In genomic region chr1:241519308-241520079, GRCh38 we compare ENCODE assay signal across 1 cellular context.
TF ChIP-seq lines count a peak whose summit lies in the region.

FH (minus strand) TSS chr1:241519755; CDS start chr1:241519722, 33 bp downstream.

TF ChIP-seq in K562, 482 proteins besides CTCF, POLR2A, EP300 and RAD21 (continued from another document and continues in another):
- no peak for TF ChIP-seq EWSR1 (IDR thresholded peaks at IDR 0.05; ENCODE audit: borderline replicate concordance, low read depth, partially characterized antibody)
- no peak for TF ChIP-seq ELF4 (CRISPR knock-in tag; IDR thresholded peaks at IDR 0.05)
- peak; percentile 51; the same call in 1 of the 2 replicates for TF ChIP-seq KLF1 (tag; IDR thresholded peaks at IDR 0.05)
- TF ChIP-seq ARHGAP35 (IDR thresholded peaks at IDR 0.05; ENCODE audit: partially characterized antibody), result no peak
- no peak for TF ChIP-seq ZKSCAN3 (CRISPR knock-in tag; IDR thresholded peaks at IDR 0.05)
- peak; percentile 97 for TF ChIP-seq SP1 (CRISPR knock-in tag; IDR thresholded peaks at IDR 0.05)
- TF ChIP-seq NONO (IDR thresholded peaks at IDR 0.05; ENCODE audit: low read depth in 2 of 2, low read length in 1 of 2), result peak; percentile 71 to 91; a peak in 3 of 4 replicates
- TF ChIP-seq ZNF449 (CRISPR knock-in tag; IDR thresholded peaks at IDR 0.05), result no peak
- TF ChIP-seq IRF2 (CRISPR knock-in tag; IDR thresholded peaks at IDR 0.05), result no peak
- no peak for TF ChIP-seq HNRNPH1 (optimal IDR thresholded peaks at IDR 0.05; ENCODE audit: low read depth, low read length)
- no peak for TF ChIP-seq RFX5 (IDR thresholded peaks at IDR 0.05; ENCODE audit: low read depth, low read length)
- TF ChIP-seq HOMEZ (CRISPR knock-in tag; IDR thresholded peaks at IDR 0.05), result no peak
- TF ChIP-seq ATF3 (IDR thresholded peaks at IDR 0.05), result no peak
- peak; percentile 20; the same call in 1 of the 2 replicates for TF ChIP-seq ATF3 (CRISPR knock-in tag; conservative IDR thresholded peaks at IDR 0.05)
- TF ChIP-seq STAT5A (IDR thresholded peaks at IDR 0.05; ENCODE audit: borderline replicate concordance, low read length), result no peak
- no peak for TF ChIP-seq HMG20A (CRISPR knock-in tag; conservative IDR thresholded peaks at IDR 0.05)
- TF ChIP-seq NFIX (CRISPR knock-in tag; IDR thresholded peaks at IDR 0.05; ENCODE audit: low read depth), result no peak
- peak; percentile 60 to 89; a peak in 3 of 4 replicates for TF ChIP-seq UBTF (IDR thresholded peaks at IDR 0.05; ENCODE audit: borderline replicate concordance in 1 of 2, low read depth in 2 of 2, low read length in 2 of 2)
- no peak for TF ChIP-seq IRF9 (tag; IDR thresholded peaks at IDR 0.05)
- peak; percentile 56; the same call in 1 of the 2 replicates for TF ChIP-seq TEAD4 (IDR thresholded peaks at IDR 0.05; ENCODE audit: low read length)
- no peak for TF ChIP-seq TEAD4 (CRISPR knock-in tag; IDR thresholded peaks at IDR 0.05; ENCODE audit: borderline replicate concordance)
- TF ChIP-seq ZNF785 (CRISPR knock-in tag; IDR thresholded peaks at IDR 0.05), result no peak
- no peak for TF ChIP-seq GMEB1 (CRISPR knock-in tag; IDR thresholded peaks at IDR 0.05)
- no peak for TF ChIP-seq PPARD (CRISPR knock-in tag; IDR thresholded peaks at IDR 0.05)
- no peak for TF ChIP-seq SIX5 (IDR thresholded peaks at IDR 0.05; ENCODE audit: borderline replicate concordance in 1 of 2, insufficient read depth in 1 of 2, low read depth in 1 of 2, low read length in 2 of 2)
- no peak for TF ChIP-seq ZNF41 (CRISPR knock-in tag; conservative IDR thresholded peaks at IDR 0.05)
- TF ChIP-seq SMARCA4 (IDR thresholded peaks at IDR 0.05), result no peak
- no peak for TF ChIP-seq SLC30A9 (CRISPR knock-in tag; IDR thresholded peaks at IDR 0.05)
- no peak for TF ChIP-seq ZNF445 (CRISPR knock-in tag; IDR thresholded peaks at IDR 0.05; ENCODE audit: low read depth)
- peak; percentile 66 to 69 for TF ChIP-seq NRF1 (conservative IDR thresholded peaks at IDR 0.05 in 1 of 2, IDR thresholded peaks at IDR 0.05 in 1 of 2)
- 0 out of 2 replicates have a peak, but pooled peaks have one; percentile 65 for TF ChIP-seq BRD4 (IDR thresholded peaks at IDR 0.05)
- TF ChIP-seq HDAC2 (IDR thresholded peaks at IDR 0.05), result peak; percentile 74
- TF ChIP-seq ZBTB9 (CRISPR knock-in tag; IDR thresholded peaks at IDR 0.05), result no peak
- TF ChIP-seq MBD2 (IDR thresholded peaks at IDR 0.05; ENCODE audit: borderline replicate concordance, low read depth), result peak; percentile 86
- TF ChIP-seq BHLHE40 (IDR thresholded peaks at IDR 0.05; ENCODE audit: low read length), result no peak; the same call in 1 of the 2 replicates
- TF ChIP-seq ARNT (IDR thresholded peaks at IDR 0.05), result peak; percentile 69 to 84; a peak in 2 of 4 replicates
- no peak for TF ChIP-seq ZNF232 (CRISPR knock-in tag; IDR thresholded peaks at IDR 0.05)
- TF ChIP-seq CCNT2 (IDR thresholded peaks at IDR 0.05; ENCODE audit: borderline replicate concordance, extremely low read depth, insufficient read length, low read depth, low read length), result peak; percentile 56
- no peak for TF ChIP-seq PYGO2 (tag; IDR thresholded peaks at IDR 0.05)
- TF ChIP-seq ZNF398 (CRISPR knock-in tag; IDR thresholded peaks at IDR 0.05), result no peak
- TF ChIP-seq RBM14 (IDR thresholded peaks at IDR 0.05; ENCODE audit: borderline replicate concordance, insufficient read depth, low read depth, low read length), result 0 out of 2 replicates have a peak, but pooled peaks have one; percentile 65
- TF ChIP-seq DPF2 (IDR thresholded peaks at IDR 0.05), result 0 out of 2 replicates have a peak, but pooled peaks have one; percentile 58
- no peak for TF ChIP-seq ARID2 (IDR thresholded peaks at IDR 0.05)
- no peak for TF ChIP-seq POLR3A (IDR thresholded peaks at IDR 0.05; ENCODE audit: borderline replicate concordance, extremely low read depth, insufficient read depth, insufficient read length)
- TF ChIP-seq SMAD1 (IDR thresholded peaks at IDR 0.05; ENCODE audit: low read depth, low read length, partially characterized antibody), result peak; percentile 80
- TF ChIP-seq CXXC5 (CRISPR knock-in tag; IDR thresholded peaks at IDR 0.05), result peak; percentile 66
- TF ChIP-seq ZNF592 (IDR thresholded peaks at IDR 0.05), result peak; percentile 50; the same call in 1 of the 2 replicates
- no peak for TF ChIP-seq RAD51 (IDR thresholded peaks at IDR 0.05; ENCODE audit: borderline replicate concordance, low read depth)
- TF ChIP-seq ZFP30 (CRISPR knock-in tag; IDR thresholded peaks at IDR 0.05; ENCODE audit: borderline replicate concordance), result no peak
- no peak for TF ChIP-seq BRD9 (IDR thresholded peaks at IDR 0.05; ENCODE audit: low read depth, partially characterized antibody)
- peak in 1 of 3 experiments; percentile 46 for TF ChIP-seq YY1 (IDR thresholded peaks at IDR 0.05; ENCODE audit: borderline replicate concordance in 1 of 3, control insufficient read depth in 1 of 3, extremely low read depth in 1 of 3, insufficient read depth in 3 of 3, insufficient read length in 1 of 3, insufficient replicate concordance in 2 of 3, low read depth in 1 of 3, low read length in 2 of 3)
- TF ChIP-seq ESRRA (IDR thresholded peaks at IDR 0.05; ENCODE audit: borderline replicate concordance, low read depth), result peak; percentile 91
